1 cellular context compared by ENCODE assay signal in genomic region chr2:130391058-130391871, GRCh38.
TF ChIP-seq lines count a peak whose summit lies in the region.

No MANE protein-coding gene starts in this region.

TF ChIP-seq in HepG2, 621 proteins besides CTCF, POLR2A, EP300 and RAD21 (continued from another document and continues in another):
- TF ChIP-seq, protein P1, sequence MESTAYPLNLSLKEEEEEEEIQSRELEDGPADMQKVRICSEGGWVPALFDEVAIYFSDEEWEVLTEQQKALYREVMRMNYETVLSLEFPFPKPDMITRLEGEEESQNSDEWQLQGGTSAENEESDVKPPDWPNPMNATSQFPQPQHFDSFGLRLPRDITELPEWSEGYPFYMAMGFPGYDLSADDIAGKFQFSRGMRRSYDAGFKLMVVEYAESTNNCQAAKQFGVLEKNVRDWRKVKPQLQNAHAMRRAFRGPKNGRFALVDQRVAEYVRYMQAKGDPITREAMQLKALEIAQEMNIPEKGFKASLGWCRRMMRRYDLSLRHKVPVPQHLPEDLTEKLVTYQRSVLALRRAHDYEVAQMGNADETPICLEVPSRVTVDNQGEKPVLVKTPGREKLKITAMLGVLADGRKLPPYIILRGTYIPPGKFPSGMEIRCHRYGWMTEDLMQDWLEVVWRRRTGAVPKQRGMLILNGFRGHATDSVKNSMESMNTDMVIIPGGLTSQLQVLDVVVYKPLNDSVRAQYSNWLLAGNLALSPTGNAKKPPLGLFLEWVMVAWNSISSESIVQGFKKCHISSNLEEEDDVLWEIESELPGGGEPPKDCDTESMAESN (CRISPR knock-in tag; conservative IDR thresholded peaks at IDR 0.05), result peak; percentile 76
- TF ChIP-seq ZKSCAN8 (CRISPR knock-in tag; IDR thresholded peaks at IDR 0.05; ENCODE audit: borderline replicate concordance), result 0 out of 2 replicates have a peak, but pooled peaks have one; percentile 11
- TF ChIP-seq ZNF773 (CRISPR knock-in tag; IDR thresholded peaks at IDR 0.05; ENCODE audit: borderline replicate concordance), result no peak
- TF ChIP-seq EZH2 (conservative IDR thresholded peaks at IDR 0.05; ENCODE audit: low read depth, low read length), result no peak
- TF ChIP-seq SMAD1 (CRISPR knock-in tag; IDR thresholded peaks at IDR 0.05; ENCODE audit: borderline replicate concordance, low read depth), result no peak
- peak; percentile 67 for TF ChIP-seq POLR2AphosphoS5 (IDR thresholded peaks at IDR 0.05; ENCODE audit: low read depth, low read length)
- no peak for TF ChIP-seq CBX2 (IDR thresholded peaks at IDR 0.05; ENCODE audit: low read depth, low read length)
- TF ChIP-seq CBX2 (CRISPR knock-in tag; IDR thresholded peaks at IDR 0.05; ENCODE audit: low read depth), result 0 out of 2 replicates have a peak, but pooled peaks have one; percentile 72
- TF ChIP-seq ZNF143 (CRISPR knock-in tag; IDR thresholded peaks at IDR 0.05), result 0 out of 2 replicates have a peak, but pooled peaks have one; percentile 23
- 0 out of 2 replicates have a peak, but pooled peaks have one; percentile 41 for TF ChIP-seq ZNF232 (CRISPR knock-in tag; IDR thresholded peaks at IDR 0.05; ENCODE audit: borderline replicate concordance)
- TF ChIP-seq SRSF1 (optimal IDR thresholded peaks at IDR 0.05; ENCODE audit: low read depth, low read length), result no peak
- 0 out of 2 replicates have a peak, but pooled peaks have one; percentile 34 for TF ChIP-seq KLF15 (CRISPR knock-in tag; IDR thresholded peaks at IDR 0.05; ENCODE audit: borderline replicate concordance)
- TF ChIP-seq, protein P2, sequence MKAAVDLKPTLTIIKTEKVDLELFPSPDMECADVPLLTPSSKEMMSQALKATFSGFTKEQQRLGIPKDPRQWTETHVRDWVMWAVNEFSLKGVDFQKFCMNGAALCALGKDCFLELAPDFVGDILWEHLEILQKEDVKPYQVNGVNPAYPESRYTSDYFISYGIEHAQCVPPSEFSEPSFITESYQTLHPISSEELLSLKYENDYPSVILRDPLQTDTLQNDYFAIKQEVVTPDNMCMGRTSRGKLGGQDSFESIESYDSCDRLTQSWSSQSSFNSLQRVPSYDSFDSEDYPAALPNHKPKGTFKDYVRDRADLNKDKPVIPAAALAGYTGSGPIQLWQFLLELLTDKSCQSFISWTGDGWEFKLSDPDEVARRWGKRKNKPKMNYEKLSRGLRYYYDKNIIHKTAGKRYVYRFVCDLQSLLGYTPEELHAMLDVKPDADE (CRISPR knock-in tag; IDR thresholded peaks at IDR 0.05), result 0 out of 2 replicates have a peak, but pooled peaks have one; percentile 6
- peak; percentile 80; the same call in 1 of the 2 replicates for TF ChIP-seq SP4 (CRISPR knock-in tag; IDR thresholded peaks at IDR 0.05)
- TF ChIP-seq ETV6 (CRISPR knock-in tag; conservative IDR thresholded peaks at IDR 0.05), result 0 out of 2 replicates have a peak, but pooled peaks have one; percentile 22
- TF ChIP-seq, protein P3, sequence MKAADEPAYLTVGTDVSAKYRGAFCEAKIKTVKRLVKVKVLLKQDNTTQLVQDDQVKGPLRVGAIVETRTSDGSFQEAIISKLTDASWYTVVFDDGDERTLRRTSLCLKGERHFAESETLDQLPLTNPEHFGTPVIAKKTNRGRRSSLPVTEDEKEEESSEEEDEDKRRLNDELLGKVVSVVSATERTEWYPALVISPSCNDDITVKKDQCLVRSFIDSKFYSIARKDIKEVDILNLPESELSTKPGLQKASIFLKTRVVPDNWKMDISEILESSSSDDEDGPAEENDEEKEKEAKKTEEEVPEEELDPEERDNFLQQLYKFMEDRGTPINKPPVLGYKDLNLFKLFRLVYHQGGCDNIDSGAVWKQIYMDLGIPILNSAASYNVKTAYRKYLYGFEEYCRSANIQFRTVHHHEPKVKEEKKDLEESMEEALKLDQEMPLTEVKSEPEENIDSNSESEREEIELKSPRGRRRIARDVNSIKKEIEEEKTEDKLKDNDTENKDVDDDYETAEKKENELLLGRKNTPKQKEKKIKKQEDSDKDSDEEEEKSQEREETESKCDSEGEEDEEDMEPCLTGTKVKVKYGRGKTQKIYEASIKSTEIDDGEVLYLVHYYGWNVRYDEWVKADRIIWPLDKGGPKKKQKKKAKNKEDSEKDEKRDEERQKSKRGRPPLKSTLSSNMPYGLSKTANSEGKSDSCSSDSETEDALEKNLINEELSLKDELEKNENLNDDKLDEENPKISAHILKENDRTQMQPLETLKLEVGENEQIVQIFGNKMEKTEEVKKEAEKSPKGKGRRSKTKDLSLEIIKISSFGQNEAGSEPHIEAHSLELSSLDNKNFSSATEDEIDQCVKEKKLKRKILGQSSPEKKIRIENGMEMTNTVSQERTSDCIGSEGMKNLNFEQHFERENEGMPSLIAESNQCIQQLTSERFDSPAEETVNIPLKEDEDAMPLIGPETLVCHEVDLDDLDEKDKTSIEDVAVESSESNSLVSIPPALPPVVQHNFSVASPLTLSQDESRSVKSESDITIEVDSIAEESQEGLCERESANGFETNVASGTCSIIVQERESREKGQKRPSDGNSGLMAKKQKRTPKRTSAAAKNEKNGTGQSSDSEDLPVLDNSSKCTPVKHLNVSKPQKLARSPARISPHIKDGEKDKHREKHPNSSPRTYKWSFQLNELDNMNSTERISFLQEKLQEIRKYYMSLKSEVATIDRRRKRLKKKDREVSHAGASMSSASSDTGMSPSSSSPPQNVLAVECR (CRISPR knock-in tag; IDR thresholded peaks at IDR 0.05; ENCODE audit: borderline replicate concordance), result peak; percentile 70; the same call in 1 of the 2 replicates
- peak; percentile 25; the same call in 1 of the 2 replicates for TF ChIP-seq ZNF317 (CRISPR knock-in tag; IDR thresholded peaks at IDR 0.05)
- TF ChIP-seq, protein P4, sequence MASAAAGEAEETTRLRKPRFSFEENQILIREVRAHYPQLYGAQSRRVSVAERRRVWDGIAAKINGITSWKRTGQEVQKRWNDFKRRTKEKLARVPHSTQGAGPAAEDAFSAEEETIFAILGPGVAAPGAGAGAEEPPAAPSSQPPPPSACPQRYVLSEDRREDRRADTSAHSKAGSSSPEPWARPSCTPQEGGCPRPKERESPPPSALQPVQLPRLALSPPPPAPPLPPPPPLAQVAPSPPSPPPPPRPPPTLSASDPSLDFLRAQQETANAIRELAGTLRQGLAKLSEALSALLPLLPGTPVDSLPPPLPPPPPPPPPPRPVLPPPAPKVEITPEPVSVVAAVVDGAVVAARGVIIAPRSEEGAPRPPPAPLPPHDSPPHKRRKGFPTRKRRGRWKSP (CRISPR knock-in tag; IDR thresholded peaks at IDR 0.05), result no peak; the same call in 1 of the 2 replicates
- TF ChIP-seq, protein P5, sequence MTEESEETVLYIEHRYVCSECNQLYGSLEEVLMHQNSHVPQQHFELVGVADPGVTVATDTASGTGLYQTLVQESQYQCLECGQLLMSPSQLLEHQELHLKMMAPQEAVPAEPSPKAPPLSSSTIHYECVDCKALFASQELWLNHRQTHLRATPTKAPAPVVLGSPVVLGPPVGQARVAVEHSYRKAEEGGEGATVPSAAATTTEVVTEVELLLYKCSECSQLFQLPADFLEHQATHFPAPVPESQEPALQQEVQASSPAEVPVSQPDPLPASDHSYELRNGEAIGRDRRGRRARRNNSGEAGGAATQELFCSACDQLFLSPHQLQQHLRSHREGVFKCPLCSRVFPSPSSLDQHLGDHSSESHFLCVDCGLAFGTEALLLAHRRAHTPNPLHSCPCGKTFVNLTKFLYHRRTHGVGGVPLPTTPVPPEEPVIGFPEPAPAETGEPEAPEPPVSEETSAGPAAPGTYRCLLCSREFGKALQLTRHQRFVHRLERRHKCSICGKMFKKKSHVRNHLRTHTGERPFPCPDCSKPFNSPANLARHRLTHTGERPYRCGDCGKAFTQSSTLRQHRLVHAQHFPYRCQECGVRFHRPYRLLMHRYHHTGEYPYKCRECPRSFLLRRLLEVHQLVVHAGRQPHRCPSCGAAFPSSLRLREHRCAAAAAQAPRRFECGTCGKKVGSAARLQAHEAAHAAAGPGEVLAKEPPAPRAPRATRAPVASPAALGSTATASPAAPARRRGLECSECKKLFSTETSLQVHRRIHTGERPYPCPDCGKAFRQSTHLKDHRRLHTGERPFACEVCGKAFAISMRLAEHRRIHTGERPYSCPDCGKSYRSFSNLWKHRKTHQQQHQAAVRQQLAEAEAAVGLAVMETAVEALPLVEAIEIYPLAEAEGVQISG (CRISPR knock-in tag; IDR thresholded peaks at IDR 0.05), result peak; percentile 17; the same call in 1 of the 2 replicates
- no peak for TF ChIP-seq CHCHD3 (CRISPR knock-in tag; IDR thresholded peaks at IDR 0.05)
- peak; percentile 58; the same call in 1 of the 2 replicates for TF ChIP-seq ZNF816 (CRISPR knock-in tag; IDR thresholded peaks at IDR 0.05; ENCODE audit: borderline replicate concordance)
- TF ChIP-seq, protein P6, sequence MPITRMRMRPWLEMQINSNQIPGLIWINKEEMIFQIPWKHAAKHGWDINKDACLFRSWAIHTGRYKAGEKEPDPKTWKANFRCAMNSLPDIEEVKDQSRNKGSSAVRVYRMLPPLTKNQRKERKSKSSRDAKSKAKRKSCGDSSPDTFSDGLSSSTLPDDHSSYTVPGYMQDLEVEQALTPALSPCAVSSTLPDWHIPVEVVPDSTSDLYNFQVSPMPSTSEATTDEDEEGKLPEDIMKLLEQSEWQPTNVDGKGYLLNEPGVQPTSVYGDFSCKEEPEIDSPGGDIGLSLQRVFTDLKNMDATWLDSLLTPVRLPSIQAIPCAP (CRISPR knock-in tag; IDR thresholded peaks at IDR 0.05; ENCODE audit: low read depth), result no peak
- TF ChIP-seq E2F2 (CRISPR knock-in tag; IDR thresholded peaks at IDR 0.05; ENCODE audit: borderline replicate concordance), result no peak
- TF ChIP-seq ZNF607 (CRISPR knock-in tag; IDR thresholded peaks at IDR 0.05; ENCODE audit: borderline replicate concordance), result no peak; the same call in 1 of the 2 replicates
- TF ChIP-seq POGZ (CRISPR knock-in tag; IDR thresholded peaks at IDR 0.05), result peak; percentile 19; the same call in 1 of the 2 replicates
- TF ChIP-seq ATF1 (CRISPR knock-in tag; IDR thresholded peaks at IDR 0.05), result no peak
- TF ChIP-seq ARID2 (CRISPR knock-in tag; IDR thresholded peaks at IDR 0.05; ENCODE audit: borderline replicate concordance), result 0 out of 2 replicates have a peak, but pooled peaks have one; percentile 75
- 0 out of 2 replicates have a peak, but pooled peaks have one; percentile 73 for TF ChIP-seq ZNF547 (CRISPR knock-in tag; IDR thresholded peaks at IDR 0.05)
- no peak for TF ChIP-seq MAFK (conservative IDR thresholded peaks at IDR 0.05 in 1 of 2, IDR thresholded peaks at IDR 0.05 in 1 of 2; ENCODE audit: low read length in 2 of 2)
- TF ChIP-seq, protein P7, sequence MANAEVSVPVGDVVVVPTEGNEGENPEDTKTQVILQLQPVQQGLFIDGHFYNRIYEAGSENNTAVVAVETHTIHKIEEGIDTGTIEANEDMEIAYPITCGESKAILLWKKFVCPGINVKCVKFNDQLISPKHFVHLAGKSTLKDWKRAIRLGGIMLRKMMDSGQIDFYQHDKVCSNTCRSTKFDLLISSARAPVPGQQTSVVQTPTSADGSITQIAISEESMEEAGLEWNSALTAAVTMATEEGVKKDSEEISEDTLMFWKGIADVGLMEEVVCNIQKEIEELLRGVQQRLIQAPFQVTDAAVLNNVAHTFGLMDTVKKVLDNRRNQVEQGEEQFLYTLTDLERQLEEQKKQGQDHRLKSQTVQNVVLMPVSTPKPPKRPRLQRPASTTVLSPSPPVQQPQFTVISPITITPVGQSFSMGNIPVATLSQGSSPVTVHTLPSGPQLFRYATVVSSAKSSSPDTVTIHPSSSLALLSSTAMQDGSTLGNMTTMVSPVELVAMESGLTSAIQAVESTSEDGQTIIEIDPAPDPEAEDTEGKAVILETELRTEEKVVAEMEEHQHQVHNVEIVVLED (CRISPR knock-in tag; IDR thresholded peaks at IDR 0.05; ENCODE audit: borderline replicate concordance), result no peak
- peak; percentile 32; the same call in 1 of the 2 replicates for TF ChIP-seq CREB1 (IDR thresholded peaks at IDR 0.05)
- no peak for TF ChIP-seq CREB1 (CRISPR knock-in tag; IDR thresholded peaks at IDR 0.05)
- TF ChIP-seq ESRRA (CRISPR knock-in tag; IDR thresholded peaks at IDR 0.05; ENCODE audit: low read depth), result 0 out of 2 replicates have a peak, but pooled peaks have one; percentile 7
- 0 out of 2 replicates have a peak, but pooled peaks have one; percentile 5 for TF ChIP-seq ARNTL (CRISPR knock-in tag; IDR thresholded peaks at IDR 0.05)
- peak; percentile 32 for TF ChIP-seq ZHX2 (IDR thresholded peaks at IDR 0.05; ENCODE audit: low read depth)
- no peak for TF ChIP-seq ZHX2 (CRISPR knock-in tag; IDR thresholded peaks at IDR 0.05; ENCODE audit: borderline replicate concordance)
- TF ChIP-seq ZNF670 (CRISPR knock-in tag; IDR thresholded peaks at IDR 0.05; ENCODE audit: borderline replicate concordance), result peak; percentile 85
